Comparison of ENCODE assay signal across 26 cellular contexts in genomic region chr1:209723265-209723664, GRCh38. TPM values are rescaled to one million over a fixed set of nuclear protein-coding genes. Genes with fewer than 3 reads are reported as not detected.
DNase-seq lines count a peak whose midpoint lies in the region; ATAC-seq and TF ChIP-seq lines count a peak whose summit lies in the region.
"Had no signal": no experiment of that assay in that cellular context is flagged by ENCODE, and none has a peak within 500 bp of the region (broad histone marks: within the 10 kb centered on the region; RNA-seq: fewer than 3 reads in every experiment).

No MANE protein-coding gene starts in this region.

- 44% methylated on average over 3 of the region's 3 CpGs for WGBS in right lobe of liver (ENCODE audit: insufficient coverage, low coverage, low lambda C conversion rate, missing lambda C conversion rate)
- WGBS in stomach, 5 donors: 93 to 99% (median 95%) methylated on average over 3 of the region's 3 CpGs

- H3K9me3 ChIP-seq in right lobe of liver (no peaks in the 10 kb centered on the region), stomach (no peaks in the 10 kb centered on the region), Peyer's patch (no peaks in the 10 kb centered on the region)
- H3K9me3 ChIP-seq: BE2C had no signal

- peaks cover 7% of the 10 kb centered on the region for H3K36me3 Mint-ChIP-seq in activated CD4-positive, alpha-beta memory T cell treated with anti-CD3 and anti-CD28 coated beads for 36 hours
- peaks cover 5% of the 10 kb centered on the region for H3K36me3 Mint-ChIP-seq in activated CD4-positive, alpha-beta memory T cell treated with anti-CD3 and anti-CD28 coated beads, Interleukin-2, amount 10 ng/mL, durations not matched to agents 7 days and 5 days (ENCODE audit: low read depth)
- peaks cover 35% of the 10 kb centered on the region for H3K36me3 Mint-ChIP-seq in activated T-helper 1 cell treated with anti-CD3 and anti-CD28 coated beads, Interleukin-12 subunit alpha, Interleukin-12 subunit beta, Interleukin-2, Interleukin-4 antibody, amounts not matched to agents 30 ng/mL and 10 ng/mL and 1 ng/mL, durations not matched to agents 14 hours and 24 hours and 36 hours (ENCODE audit: low read depth)
- H3K36me3 Mint-ChIP-seq in activated naive CD8-positive, alpha-beta T cell treated with anti-CD3 and anti-CD28 coated beads for 36 hours: peaks cover 21% of the 10 kb centered on the region

- H3K27ac ChIP-seq in right lobe of liver (peak overlapping the region; percentile 78 to 95 (median 93)), stomach (no peak overlapping the region), Peyer's patch (no peak overlapping the region)
- H3K27ac ChIP-seq: HL-60, RWPE1 had no signal

- H3K36me3 ChIP-seq in right lobe of liver (no peaks in the 10 kb centered on the region), stomach (no peaks in the 10 kb centered on the region), Peyer's patch (no peaks in the 10 kb centered on the region)
- H3K36me3 ChIP-seq: BE2C had no signal

- peaks cover 74% of the 10 kb centered on the region for H3K4me1 Mint-ChIP-seq in activated CD4-positive, alpha-beta memory T cell treated with anti-CD3 and anti-CD28 coated beads for 36 hours (ENCODE audit: low read depth)
- peaks cover 28% of the 10 kb centered on the region for H3K4me1 Mint-ChIP-seq in activated CD4-positive, alpha-beta memory T cell treated with anti-CD3 and anti-CD28 coated beads, Interleukin-2, amount 10 ng/mL, durations not matched to agents 7 days and 5 days
- peaks cover 68% of the 10 kb centered on the region for H3K4me1 Mint-ChIP-seq in activated T-helper 1 cell treated with anti-CD3 and anti-CD28 coated beads, Interleukin-12 subunit alpha, Interleukin-12 subunit beta, Interleukin-2, Interleukin-4 antibody, amounts not matched to agents 30 ng/mL and 10 ng/mL and 1 ng/mL, durations not matched to agents 14 hours and 24 hours and 36 hours (ENCODE audit: low read depth)
- peaks cover 49% of the 10 kb centered on the region for H3K4me1 Mint-ChIP-seq in activated naive CD8-positive, alpha-beta T cell treated with anti-CD3 and anti-CD28 coated beads for 36 hours

- no peak for DNase-seq in activated CD4-positive, alpha-beta memory T cell treated with anti-CD3 and anti-CD28 coated beads for 36 hours
- no peak for DNase-seq in activated CD4-positive, alpha-beta memory T cell treated with anti-CD3 and anti-CD28 coated beads, Interleukin-2, amount 10 ng/mL, durations not matched to agents 7 days and 5 days
- no peak for DNase-seq in activated T-helper 1 cell treated with anti-CD3 and anti-CD28 coated beads, Interleukin-12 subunit alpha, Interleukin-12 subunit beta, Interleukin-2, Interleukin-4 antibody, amounts not matched to agents 30 ng/mL and 10 ng/mL and 1 ng/mL, durations not matched to agents 14 hours and 24 hours and 36 hours (ENCODE audit: low spot score)
- DNase-seq in activated naive CD8-positive, alpha-beta T cell treated with anti-CD3 and anti-CD28 coated beads for 36 hours: no peak
- DNase-seq in right lobe of liver: no peak
- no peak for DNase-seq in stomach
- no peak for DNase-seq in Peyer's patch
- DNase-seq: BE2C; CD4-positive, CD25-positive, alpha-beta regulatory T cell; COR-L47; GDM1; H7; HFFc6; IMR-90; NCI-H1417; NCI-H1930; NCI-H226; NCI-H524; NCI-H82; PC-3 had no signal

- ATAC-seq in right lobe of liver (peak in 2 of 4 donors; percentile 1 to 11), HG03025 (IDR thresholded peaks at IDR 0.05; ENCODE audit: low FRiP score, unreplicated experiment) (no peak)
- ATAC-seq: PC-3 had no signal

- H3K9me3 Mint-ChIP-seq in activated CD4-positive, alpha-beta memory T cell treated with anti-CD3 and anti-CD28 coated beads for 36 hours: peaks cover 5% of the 10 kb centered on the region
- no peaks in the 10 kb centered on the region for H3K9me3 Mint-ChIP-seq in activated CD4-positive, alpha-beta memory T cell treated with anti-CD3 and anti-CD28 coated beads, Interleukin-2, amount 10 ng/mL, durations not matched to agents 7 days and 5 days
- H3K9me3 Mint-ChIP-seq in activated T-helper 1 cell treated with anti-CD3 and anti-CD28 coated beads, Interleukin-12 subunit alpha, Interleukin-12 subunit beta, Interleukin-2, Interleukin-4 antibody, amounts not matched to agents 30 ng/mL and 10 ng/mL and 1 ng/mL, durations not matched to agents 14 hours and 24 hours and 36 hours: peaks cover 13% of the 10 kb centered on the region
- peaks cover 6% of the 10 kb centered on the region for H3K9me3 Mint-ChIP-seq in activated naive CD8-positive, alpha-beta T cell treated with anti-CD3 and anti-CD28 coated beads for 36 hours
- H3K9me3 Mint-ChIP-seq: HFFc6 had no signal

- no peak for TF ChIP-seq EP300 in stomach (IDR thresholded peaks at IDR 0.05)

- H3K27ac Mint-ChIP-seq in activated CD4-positive, alpha-beta memory T cell treated with anti-CD3 and anti-CD28 coated beads for 36 hours: peak overlapping the region; percentile 96
- H3K27ac Mint-ChIP-seq in activated CD4-positive, alpha-beta memory T cell treated with anti-CD3 and anti-CD28 coated beads, Interleukin-2, amount 10 ng/mL, durations not matched to agents 7 days and 5 days: no peak overlapping the region
- H3K27ac Mint-ChIP-seq in activated T-helper 1 cell treated with anti-CD3 and anti-CD28 coated beads, Interleukin-12 subunit alpha, Interleukin-12 subunit beta, Interleukin-2, Interleukin-4 antibody, amounts not matched to agents 30 ng/mL and 10 ng/mL and 1 ng/mL, durations not matched to agents 14 hours and 24 hours and 36 hours: peak overlapping the region; percentile 100
- peak overlapping the region; percentile 98 for H3K27ac Mint-ChIP-seq in activated naive CD8-positive, alpha-beta T cell treated with anti-CD3 and anti-CD28 coated beads for 36 hours
- H3K27ac Mint-ChIP-seq: HFFc6 had no signal

- H3K4me3 ChIP-seq in right lobe of liver (no peak overlapping the region), stomach (no peak overlapping the region), Peyer's patch (no peak overlapping the region)

- no peak overlapping the region for H3K4me3 Mint-ChIP-seq in activated CD4-positive, alpha-beta memory T cell treated with anti-CD3 and anti-CD28 coated beads for 36 hours
- H3K4me3 Mint-ChIP-seq in activated CD4-positive, alpha-beta memory T cell treated with anti-CD3 and anti-CD28 coated beads, Interleukin-2, amount 10 ng/mL, durations not matched to agents 7 days and 5 days: no peak overlapping the region
- H3K4me3 Mint-ChIP-seq in activated T-helper 1 cell treated with anti-CD3 and anti-CD28 coated beads, Interleukin-12 subunit alpha, Interleukin-12 subunit beta, Interleukin-2, Interleukin-4 antibody, amounts not matched to agents 30 ng/mL and 10 ng/mL and 1 ng/mL, durations not matched to agents 14 hours and 24 hours and 36 hours: no peak overlapping the region
- H3K4me3 Mint-ChIP-seq in activated naive CD8-positive, alpha-beta T cell treated with anti-CD3 and anti-CD28 coated beads for 36 hours: no peak overlapping the region
- H3K4me3 Mint-ChIP-seq: CD4-positive, CD25-positive, alpha-beta regulatory T cell; HFFc6 had no signal

- TF ChIP-seq CTCF in right lobe of liver (IDR thresholded peaks at IDR 0.05) (no peak), stomach (IDR thresholded peaks at IDR 0.05) (no peak), Peyer's patch (IDR thresholded peaks at IDR 0.05) (no peak)

- POLR2A ChIA-PET in activated CD4-positive, alpha-beta memory T cell treated with anti-CD3 and anti-CD28 coated beads for 36 hours (lab: Charles Lee): interaction anchor here (1.0 to 3.6 kb wide), 6 partner anchors 10 to 28 kb away, joined by 3 to 24 read pairs (median 8); partner anchors contain the start of gene HSD11B1
- POLR2A ChIA-PET in activated CD4-positive, alpha-beta memory T cell treated with anti-CD3 and anti-CD28 coated beads, Interleukin-2, amount 10 ng/mL, durations not matched to agents 7 days and 5 days (lab: Charles Lee): no interaction called here

- intact Hi-C loops in activated CD4-positive, alpha-beta memory T cell treated with anti-CD3 and anti-CD28 coated beads for 36 hours (cut with micrococcal nuclease): no loop called here
- intact Hi-C loops in activated T-helper 1 cell treated with anti-CD3 and anti-CD28 coated beads, Interleukin-12 subunit alpha, Interleukin-12 subunit beta, Interleukin-2, Interleukin-4 antibody, amounts not matched to agents 30 ng/mL and 10 ng/mL and 1 ng/mL, durations not matched to agents 14 hours and 24 hours and 36 hours (cut with micrococcal nuclease): no loop called here
- intact Hi-C loops in right lobe of liver (cut with DNase I): no loop called here
- intact Hi-C loops in stomach (cut with DNase I; ENCODE audit: low total_unique reads): no loop called here

- no peak for TF ChIP-seq POLR2A in right lobe of liver (IDR thresholded peaks at IDR 0.05)
- no peak for TF ChIP-seq POLR2A in stomach (IDR thresholded peaks at IDR 0.05)
- TF ChIP-seq POLR2A in Peyer's patch (IDR thresholded peaks at IDR 0.05): no peak

- H3K27me3 ChIP-seq in right lobe of liver (no peaks in the 10 kb centered on the region), stomach (no peaks in the 10 kb centered on the region), Peyer's patch (no peaks in the 10 kb centered on the region)
- H3K27me3 ChIP-seq: BE2C had no signal

- H3K4me1 ChIP-seq in right lobe of liver (peaks cover 0 to 63% (median 24%) of the 10 kb centered on the region in 4 donors), stomach (peaks cover 0 to 6% (median 0%) of the 10 kb centered on the region in 4 donors), Peyer's patch (no peaks in the 10 kb centered on the region)
- H3K4me1 ChIP-seq: BE2C had no signal

- CTCF ChIA-PET in activated CD4-positive, alpha-beta memory T cell treated with anti-CD3 and anti-CD28 coated beads for 36 hours (lab: Charles Lee): interaction anchor here (1.8 to 4.7 kb wide), 5 partner anchors 12 to 45 kb away, joined by 4 to 29 read pairs (median 5); no protein-coding TSS in a partner anchor
- CTCF ChIA-PET in activated CD4-positive, alpha-beta memory T cell treated with anti-CD3 and anti-CD28 coated beads, Interleukin-2, amount 10 ng/mL, durations not matched to agents 7 days and 5 days (lab: Charles Lee): no interaction called here

- no peaks in the 10 kb centered on the region for H3K27me3 Mint-ChIP-seq in activated CD4-positive, alpha-beta memory T cell treated with anti-CD3 and anti-CD28 coated beads for 36 hours
- H3K27me3 Mint-ChIP-seq in activated CD4-positive, alpha-beta memory T cell treated with anti-CD3 and anti-CD28 coated beads, Interleukin-2, amount 10 ng/mL, durations not matched to agents 7 days and 5 days: no peaks in the 10 kb centered on the region
- H3K27me3 Mint-ChIP-seq in activated T-helper 1 cell treated with anti-CD3 and anti-CD28 coated beads, Interleukin-12 subunit alpha, Interleukin-12 subunit beta, Interleukin-2, Interleukin-4 antibody, amounts not matched to agents 30 ng/mL and 10 ng/mL and 1 ng/mL, durations not matched to agents 14 hours and 24 hours and 36 hours (ENCODE audit: insufficient read depth): no peaks in the 10 kb centered on the region
- no peaks in the 10 kb centered on the region for H3K27me3 Mint-ChIP-seq in activated naive CD8-positive, alpha-beta T cell treated with anti-CD3 and anti-CD28 coated beads for 36 hours
- H3K27me3 Mint-ChIP-seq: CD4-positive, CD25-positive, alpha-beta regulatory T cell had no signal

RNA-seq across cellular contexts. Expression of gene HSD11B1, which starts 18.6 kb away (rescaled TPM):
- 10 to 100 TPM; 22.4 to 23.9 TPM for total RNA-seq in activated CD4-positive, alpha-beta memory T cell treated with anti-CD3 and anti-CD28 coated beads for 36 hours
- 10 to 100 TPM in 1 of 2 experiments, 1 to 10 TPM in 1; 8.7 to 11.4 TPM for total RNA-seq in activated CD4-positive, alpha-beta memory T cell treated with anti-CD3 and anti-CD28 coated beads, Interleukin-2, amount 10 ng/mL, durations not matched to agents 7 days and 5 days
- 15.9 and 17.9 TPM in 2 replicates for total RNA-seq in activated T-helper 1 cell treated with anti-CD3 and anti-CD28 coated beads, Interleukin-12 subunit alpha, Interleukin-12 subunit beta, Interleukin-2, Interleukin-4 antibody, amounts not matched to agents 30 ng/mL and 10 ng/mL and 1 ng/mL, durations not matched to agents 14 hours and 24 hours and 36 hours
- total RNA-seq in activated naive CD8-positive, alpha-beta T cell treated with anti-CD3 and anti-CD28 coated beads for 36 hours: under 1 TPM in 1 of 2 experiments, not detected in 1; 0.36 TPM
- 100 to 1,000 TPM; 281 to 749 (median 512) TPM for total RNA-seq in right lobe of liver
- 1 to 10 TPM in 3 of 5 donors, not detected in 2; 2.0 to 2.9 (median 2.3) TPM for total RNA-seq in stomach
- polyA plus RNA-seq in stomach: 10 to 100 TPM in 1 of 3 donors, 1 to 10 TPM in 2; 1.5 to 14.0 (median 4.7) TPM
- total RNA-seq in Peyer's patch: 1 to 10 TPM in 3 of 4 donors, not detected in 1; 4.2 to 8.6 (median 5.8) TPM
- total RNA-seq: Daoy, H7, HFFc6, PC-3 had no signal

RNA-seq across cellular contexts. Expression of gene TRAF3IP3, which starts 32.6 kb away (rescaled TPM):
- total RNA-seq in activated CD4-positive, alpha-beta memory T cell treated with anti-CD3 and anti-CD28 coated beads for 36 hours: 100 to 1,000 TPM; 212 to 217 TPM
- total RNA-seq in activated CD4-positive, alpha-beta memory T cell treated with anti-CD3 and anti-CD28 coated beads, Interleukin-2, amount 10 ng/mL, durations not matched to agents 7 days and 5 days: 100 to 1,000 TPM; 421 to 422 TPM
- total RNA-seq in activated T-helper 1 cell treated with anti-CD3 and anti-CD28 coated beads, Interleukin-12 subunit alpha, Interleukin-12 subunit beta, Interleukin-2, Interleukin-4 antibody, amounts not matched to agents 30 ng/mL and 10 ng/mL and 1 ng/mL, durations not matched to agents 14 hours and 24 hours and 36 hours: 378 and 384 TPM in 2 replicates
- 100 to 1,000 TPM; 194 to 204 TPM for total RNA-seq in activated naive CD8-positive, alpha-beta T cell treated with anti-CD3 and anti-CD28 coated beads for 36 hours
- total RNA-seq in right lobe of liver: 1 to 10 TPM in 5 of 6 experiments, under 1 TPM in 1; 0.95 to 7.7 (median 1.6) TPM
- total RNA-seq in stomach: 1 to 10 TPM in 4 of 5 donors, not detected in 1; 2.2 to 9.6 (median 3.4) TPM
- 1 to 10 TPM; 2.2 to 6.7 (median 2.6) TPM for polyA plus RNA-seq in stomach
- 100 to 1,000 TPM in 1 of 4 donors, 10 to 100 TPM in 1, 1 to 10 TPM in 2; 7.4 to 102 (median 10.8) TPM for total RNA-seq in Peyer's patch
- total RNA-seq: Daoy, H7, HT1080, M059J, PC-3 had no signal

RNA-seq across cellular contexts. Expression of gene G0S2, which starts 48.1 kb away (rescaled TPM):
- 10 to 100 TPM; 92.7 to 93.1 TPM for total RNA-seq in activated CD4-positive, alpha-beta memory T cell treated with anti-CD3 and anti-CD28 coated beads for 36 hours
- total RNA-seq in activated CD4-positive, alpha-beta memory T cell treated with anti-CD3 and anti-CD28 coated beads, Interleukin-2, amount 10 ng/mL, durations not matched to agents 7 days and 5 days: 1 to 10 TPM; 7.3 to 7.6 TPM
- total RNA-seq in activated T-helper 1 cell treated with anti-CD3 and anti-CD28 coated beads, Interleukin-12 subunit alpha, Interleukin-12 subunit beta, Interleukin-2, Interleukin-4 antibody, amounts not matched to agents 30 ng/mL and 10 ng/mL and 1 ng/mL, durations not matched to agents 14 hours and 24 hours and 36 hours: 501 and 509 TPM in 2 replicates
- total RNA-seq in activated naive CD8-positive, alpha-beta T cell treated with anti-CD3 and anti-CD28 coated beads for 36 hours: 10 to 100 TPM; 11.4 to 13.1 TPM
- total RNA-seq in right lobe of liver: 100 to 1,000 TPM in 4 of 6 experiments, 10 to 100 TPM in 2; 36.9 to 749 (median 247) TPM
- 10 to 100 TPM in 4 of 5 donors, not detected in 1; 11.0 to 75.2 (median 45.0) TPM for total RNA-seq in stomach
- 100 to 1,000 TPM in 1 of 3 donors, 10 to 100 TPM in 2; 48.7 to 227 (median 65.5) TPM for polyA plus RNA-seq in stomach
- total RNA-seq in Peyer's patch: 10 to 100 TPM in 3 of 4 donors, 1 to 10 TPM in 1; 2.3 to 70.4 (median 14.1) TPM
- total RNA-seq: CD4-positive, CD25-positive, alpha-beta regulatory T cell; HT1080 had no signal

Comparison
In these comparisons a context has a peak if more than half of its experiments do, and no peak if none do; other contexts are left out.
1. H3K27ac ChIP-seq: peak in right lobe of liver (3 of 3); none in stomach (0 of 5) and Peyer's patch (0 of 4).
2. RNA of gene HSD11B1, which starts 18.6 kb away (total RNA-seq): 281 to 749 TPM in right lobe of liver; 22.4 to 23.9 TPM in activated CD4-positive, alpha-beta memory T cell treated with anti-CD3 and anti-CD28 coated beads for 36 hours, 15.9 to 17.9 TPM in activated T-helper 1 cell treated with anti-CD3 and anti-CD28 coated beads, Interleukin-12 subunit alpha, Interleukin-12 subunit beta, Interleukin-2, Interleukin-4 antibody, amounts not matched to agents 30 ng/mL and 10 ng/mL and 1 ng/mL, durations not matched to agents 14 hours and 24 hours and 36 hours, 8.7 to 11.4 TPM in activated CD4-positive, alpha-beta memory T cell treated with anti-CD3 and anti-CD28 coated beads, Interleukin-2, amount 10 ng/mL, durations not matched to agents 7 days and 5 days, 4.2 to 8.6 TPM in Peyer's patch, 2.0 to 2.9 TPM in stomach and 0.36 TPM in activated naive CD8-positive, alpha-beta T cell treated with anti-CD3 and anti-CD28 coated beads for 36 hours; every median in the first group is over 10 times any median in the second.